9 cellular contexts compared by ENCODE assay signal in genomic region chr15:74790080-74790916, GRCh38. TPM values are rescaled to one million over a fixed set of nuclear protein-coding genes. Genes with fewer than 3 reads are reported as not detected.
DNase-seq lines count a peak whose midpoint lies in the region; ATAC-seq, FAIRE-seq and TF ChIP-seq lines count a peak whose summit lies in the region.
"Had no signal": no experiment of that assay in that cellular context is flagged by ENCODE, and none has a peak within 500 bp of the region (broad histone marks: within the 10 kb centered on the region; RNA-seq: fewer than 3 reads in every experiment).

No MANE protein-coding gene starts in this region.

- peaks cover 58% of the 10 kb centered on the region for H3K36me3 Mint-ChIP-seq in T-helper 2 cell treated with Interferon-gamma antibody and Interleukin-4, amounts not matched to agents 5 μg/mL and 100 μg/mL, for 36 hours (ENCODE audit: low read depth)
- peaks cover 2% of the 10 kb centered on the region for H3K36me3 Mint-ChIP-seq in neural progenitor cell

- H3K27ac Mint-ChIP-seq in T-helper 2 cell treated with Interferon-gamma antibody and Interleukin-4, amounts not matched to agents 5 μg/mL and 100 μg/mL, for 36 hours, result peak overlapping the region; percentile 98
- H3K27ac Mint-ChIP-seq in neural progenitor cell, result peak overlapping the region; percentile 53

- 38% methylated on average over 11 of the region's 15 CpGs for WGBS in esophagus muscularis mucosa

- no peak for FAIRE-seq in H54 (lab: Jason Lieb, UNC)

- H3K9me3 Mint-ChIP-seq in T-helper 2 cell treated with Interferon-gamma antibody and Interleukin-4, amounts not matched to agents 5 μg/mL and 100 μg/mL, for 36 hours, result no peaks in the 10 kb centered on the region
- H3K9me3 Mint-ChIP-seq in neural progenitor cell, result no peaks in the 10 kb centered on the region
- H3K9me3 Mint-ChIP-seq: nephron had no signal

- intact Hi-C loops in esophagus muscularis mucosa (cut with DNase I), result no loop called here

- no peak for ATAC-seq in HG03565 (IDR thresholded peaks at IDR 0.05; ENCODE audit: unreplicated experiment)

- peaks cover 71% of the 10 kb centered on the region for H3K79me2 ChIP-seq in neural progenitor cell (ENCODE audit: low read depth)

- peaks cover 79% of the 10 kb centered on the region for H3K4me1 Mint-ChIP-seq in T-helper 2 cell treated with Interferon-gamma antibody and Interleukin-4, amounts not matched to agents 5 μg/mL and 100 μg/mL, for 36 hours (ENCODE audit: low read depth)
- peaks cover 43% of the 10 kb centered on the region for H3K4me1 Mint-ChIP-seq in neural progenitor cell

- no peak overlapping the region for H3K4me2 ChIP-seq in neural progenitor cell

- peak overlapping the region in 2 of 4 donors; percentile 12 for H3K4me3 ChIP-seq in esophagus muscularis mucosa
- no peak overlapping the region for H3K4me3 ChIP-seq in neural progenitor cell
- no peak overlapping the region for H3K4me3 ChIP-seq in WERI-Rb-1 (ENCODE audit: low read depth, low read length)

- H3K4me3 Mint-ChIP-seq in T-helper 2 cell treated with Interferon-gamma antibody and Interleukin-4, amounts not matched to agents 5 μg/mL and 100 μg/mL, for 36 hours, result peak overlapping the region; percentile 88
- no peak overlapping the region for H3K4me3 Mint-ChIP-seq in neural progenitor cell

- H3K27ac ChIP-seq in esophagus muscularis mucosa (replicated peaks in 1 of 4), result peak overlapping the region; percentile 57 to 72 (median 65)
- H3K27ac ChIP-seq in neural progenitor cell, result no peak overlapping the region
- H3K27ac ChIP-seq in WERI-Rb-1, result no peak overlapping the region

- no peaks in the 10 kb centered on the region for H3K27me3 Mint-ChIP-seq in T-helper 2 cell treated with Interferon-gamma antibody and Interleukin-4, amounts not matched to agents 5 μg/mL and 100 μg/mL, for 36 hours (ENCODE audit: low read depth)
- H3K27me3 Mint-ChIP-seq in neural progenitor cell (ENCODE audit: insufficient read depth, low read depth), result no peaks in the 10 kb centered on the region

- no peaks in the 10 kb centered on the region for H3K9me3 ChIP-seq in esophagus muscularis mucosa
- H3K9me3 ChIP-seq in neural progenitor cell (ENCODE audit: low read depth), result no peaks in the 10 kb centered on the region
- no peaks in the 10 kb centered on the region for H3K9me3 ChIP-seq in WERI-Rb-1 (ENCODE audit: severe bottlenecking)

- peaks cover 98% of the 10 kb centered on the region for H4K20me1 ChIP-seq in neural progenitor cell (ENCODE audit: low read depth)

- H3K4me1 ChIP-seq in esophagus muscularis mucosa, result peaks cover 75 to 89% (median 85%) of the 10 kb centered on the region in 4 donors
- peaks cover 20% of the 10 kb centered on the region for H3K4me1 ChIP-seq in neural progenitor cell

- no peak overlapping the region for H3K9ac ChIP-seq in neural progenitor cell

- no peaks in the 10 kb centered on the region for H3K27me3 ChIP-seq in esophagus muscularis mucosa
- no peaks in the 10 kb centered on the region for H3K27me3 ChIP-seq in neural progenitor cell
- no peaks in the 10 kb centered on the region for H3K27me3 ChIP-seq in WERI-Rb-1 (ENCODE audit: insufficient read depth, low read depth, severe bottlenecking)

- TF ChIP-seq CTCF in esophagus muscularis mucosa (IDR thresholded peaks at IDR 0.05) (no peak), neural progenitor cell (IDR thresholded peaks at IDR 0.05) (no peak), WERI-Rb-1 (IDR thresholded peaks at IDR 0.05; ENCODE audit: low read depth, low read length) (no peak)

- no peaks in the 10 kb centered on the region for H3F3A ChIP-seq in neural progenitor cell (ENCODE audit: low read depth)

- H3K36me3 ChIP-seq in esophagus muscularis mucosa (no peaks in the 10 kb centered on the region), neural progenitor cell (no peaks in the 10 kb centered on the region), WERI-Rb-1 (peaks cover 27% of the 10 kb centered on the region)

- DNase-seq in AML-193 (lab: John Stamatoyannopoulos, UW) (peak; percentile 47 to 56), H54 (ENCODE audit: insufficient read length, low spot score) (peak; percentile 81), esophagus muscularis mucosa (ENCODE audit: extremely low spot score) (no peak), neural progenitor cell (ENCODE audit: low spot score) (no peak), NCI-H1105 (lab: John Stamatoyannopoulos, UW) (no peak), WERI-Rb-1 (no peak)
- peak; percentile 56 for DNase-seq in T-helper 2 cell treated with Interferon-gamma antibody and Interleukin-4, amounts not matched to agents 5 μg/mL and 100 μg/mL, for 36 hours (ENCODE audit: low spot score)

- TF ChIP-seq EP300 in esophagus muscularis mucosa (IDR thresholded peaks at IDR 0.05), result no peak

- TF ChIP-seq POLR2A in H54 (IDR thresholded peaks at IDR 0.05; ENCODE audit: low read depth, low read length) (no peak), esophagus muscularis mucosa (IDR thresholded peaks at IDR 0.05; ENCODE audit: low read depth) (no peak)

- no peak overlapping the region for H2AFZ ChIP-seq in neural progenitor cell (replicated peaks)

RNA-seq across cellular contexts. Expression of gene CSK, which starts 8.4 kb away (rescaled TPM):
- total RNA-seq in esophagus muscularis mucosa (10 to 100 TPM; 14.0 to 28.7 (median 21.9) TPM), neural progenitor cell (ENCODE audit: low replicate concordance) (18.3 and 25.4 TPM in 2 replicates)

RNA-seq across cellular contexts. Expression of gene LMAN1L, which starts 22.3 kb away (rescaled TPM):
- total RNA-seq in esophagus muscularis mucosa (under 1 TPM in 1 of 4 donors, not detected in 3; 0.66 TPM), neural progenitor cell (ENCODE audit: low replicate concordance) (not detected in 2 replicates)

RNA-seq across cellular contexts. Expression of gene CPLX3, which starts 36.1 kb away (rescaled TPM):
- total RNA-seq in esophagus muscularis mucosa (under 1 TPM in 1 of 4 donors, not detected in 3; 0.33 TPM), neural progenitor cell (ENCODE audit: low replicate concordance) (not detected in 2 replicates)

RNA-seq across cellular contexts. Expression of gene CYP1A2, which starts 41.7 kb away (rescaled TPM):
- total RNA-seq in esophagus muscularis mucosa, result not detected
- not detected in 2 replicates for total RNA-seq in neural progenitor cell (ENCODE audit: low replicate concordance)

RNA-seq across cellular contexts. Expression of gene ULK3, which starts 52.7 kb away (rescaled TPM):
- total RNA-seq in esophagus muscularis mucosa (10 to 100 TPM; 24.5 to 49.2 (median 35.4) TPM), neural progenitor cell (ENCODE audit: low replicate concordance) (22.7 and 37.4 TPM in 2 replicates)

Comparison
In these comparisons a context has a peak if more than half of its experiments do, and no peak if none do; other contexts are left out.
1. DNase-seq: peak in AML-193 (2 of 2), H54 (single experiment) and T-helper 2 cell treated with Interferon-gamma antibody and Interleukin-4, amounts not matched to agents 5 μg/mL and 100 μg/mL, for 36 hours (single experiment); none in esophagus muscularis mucosa (single experiment), neural progenitor cell (single experiment), NCI-H1105 (single experiment) and WERI-Rb-1 (single experiment).
2. H3K27ac ChIP-seq: peak in esophagus muscularis mucosa (4 of 4); none in neural progenitor cell (single experiment) and WERI-Rb-1 (single experiment).